ENCODE assay signal across 1 cellular context in genomic region chr18:27645929-27646328, GRCh38.
TF ChIP-seq lines count a peak whose summit lies in the region.

No MANE protein-coding gene starts in this region.

TF ChIP-seq in GM23338, 12 proteins besides CTCF, POLR2A, EP300 and RAD21 (continued from another document):
- TF ChIP-seq ZNF462 (CRISPR knock-in tag; IDR thresholded peaks at IDR 0.05) (no peak), EZH2phosphoT487 (IDR thresholded peaks at IDR 0.05; ENCODE audit: unreplicated experiment) (no peak)
